In the genomic region with DNA sequence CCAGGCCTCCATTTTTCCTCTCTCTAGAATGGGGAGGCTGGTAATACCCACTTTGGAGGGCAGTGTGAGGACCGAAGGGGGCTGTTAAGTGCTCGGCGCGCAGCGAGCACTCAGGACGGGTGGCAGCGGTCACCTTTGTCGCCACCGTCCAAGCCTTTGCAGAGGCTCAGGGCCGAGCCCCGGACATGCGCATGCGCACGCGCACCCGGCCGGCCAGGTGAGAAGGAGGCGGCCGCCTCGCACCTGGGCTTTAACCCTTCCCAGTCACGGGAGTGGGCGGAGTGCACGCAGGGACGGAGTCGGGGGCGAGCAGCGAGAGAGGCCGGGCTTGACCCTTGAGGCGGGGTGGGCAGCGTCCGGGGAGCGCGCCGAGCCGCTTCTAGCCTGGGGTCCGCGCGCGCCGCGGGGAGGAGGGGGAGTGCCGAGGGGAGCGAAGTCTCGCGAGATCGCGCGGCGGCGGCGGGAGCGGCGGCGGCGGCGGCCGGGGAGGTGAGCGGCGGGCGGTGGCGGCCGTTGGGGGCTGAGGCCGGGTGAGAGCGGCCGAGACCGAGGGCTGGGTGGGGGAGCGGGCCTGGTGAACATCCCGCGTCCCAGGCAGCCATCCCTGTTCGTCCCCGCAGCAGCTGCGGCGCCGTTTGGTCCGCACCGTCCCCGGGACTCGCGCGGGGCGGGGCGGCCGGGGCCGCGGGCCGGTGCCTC, we compare ENCODE assay signal across 8 cellular contexts. TPM values are rescaled to one million over a fixed set of nuclear protein-coding genes. Genes with fewer than 3 reads are reported as not detected.
A peak's percentile ranks its signal among the peaks of the same experiment; 100 is the strongest.
DNase-seq lines count a peak whose midpoint lies in the region; ATAC-seq and TF ChIP-seq lines count a peak whose summit lies in the region.

A gene with protein sequence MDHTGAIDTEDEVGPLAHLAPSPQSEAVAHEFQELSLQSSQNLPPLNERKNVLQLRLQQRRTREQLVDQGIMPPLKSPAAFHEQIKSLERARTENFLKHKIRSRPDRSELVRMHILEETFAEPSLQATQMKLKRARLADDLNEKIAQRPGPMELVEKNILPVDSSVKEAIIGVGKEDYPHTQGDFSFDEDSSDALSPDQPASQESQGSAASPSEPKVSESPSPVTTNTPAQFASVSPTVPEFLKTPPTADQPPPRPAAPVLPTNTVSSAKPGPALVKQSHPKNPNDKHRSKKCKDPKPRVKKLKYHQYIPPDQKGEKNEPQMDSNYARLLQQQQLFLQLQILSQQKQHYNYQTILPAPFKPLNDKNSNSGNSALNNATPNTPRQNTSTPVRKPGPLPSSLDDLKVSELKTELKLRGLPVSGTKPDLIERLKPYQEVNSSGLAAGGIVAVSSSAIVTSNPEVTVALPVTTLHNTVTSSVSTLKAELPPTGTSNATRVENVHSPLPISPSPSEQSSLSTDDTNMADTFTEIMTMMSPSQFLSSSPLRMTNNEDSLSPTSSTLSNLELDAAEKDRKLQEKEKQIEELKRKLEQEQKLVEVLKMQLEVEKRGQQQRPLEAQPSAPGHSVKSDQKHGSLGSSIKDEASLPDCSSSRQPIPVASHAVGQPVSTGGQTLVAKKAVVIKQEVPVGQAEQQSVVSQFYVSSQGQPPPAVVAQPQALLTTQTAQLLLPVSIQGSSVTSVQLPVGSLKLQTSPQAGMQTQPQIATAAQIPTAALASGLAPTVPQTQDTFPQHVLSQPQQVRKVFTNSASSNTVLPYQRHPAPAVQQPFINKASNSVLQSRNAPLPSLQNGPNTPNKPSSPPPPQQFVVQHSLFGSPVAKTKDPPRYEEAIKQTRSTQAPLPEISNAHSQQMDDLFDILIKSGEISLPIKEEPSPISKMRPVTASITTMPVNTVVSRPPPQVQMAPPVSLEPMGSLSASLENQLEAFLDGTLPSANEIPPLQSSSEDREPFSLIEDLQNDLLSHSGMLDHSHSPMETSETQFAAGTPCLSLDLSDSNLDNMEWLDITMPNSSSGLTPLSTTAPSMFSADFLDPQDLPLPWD (plus strand): TSS at position 443 of the 699 bp plus-strand sequence. CDS start 69,288 bp downstream, outside the sequence.

- ATAC-seq in HG02610 (IDR thresholded peaks at IDR 0.05; ENCODE audit: unreplicated experiment) (peak; percentile 79), sciatic nerve (peak; percentile 84)

- TF ChIP-seq CTCF in GM13977 (IDR thresholded peaks at IDR 0.05; ENCODE audit: extremely low read depth, insufficient read depth, missing control alignments) (no peak), astrocyte of the spinal cord (IDR thresholded peaks at IDR 0.05; ENCODE audit: low read depth, low read length) (no peak)

- in situ Hi-C loops in GM13977 (cut with MboI; ENCODE audit: low pct_unique_long_range_greater_than_20kb, low sequenced_read_pairs, unreplicated experiment) (no loop called here), astrocyte of the spinal cord (cut with HindIII; ENCODE audit: low sequenced_read_pairs) (no loop called here)

- intact Hi-C loops in sciatic nerve (cut with DNase I): no loop called here

- peak within 1 kb of the TSS; percentile 83 for H3K4me3 ChIP-seq in astrocyte of the spinal cord (ENCODE audit: low read depth, low read length)

- peak; percentile 92 for DNase-seq in GM13977 (ENCODE audit: low spot score)
- peak; percentile 73 for DNase-seq in NCI-H1105 treated with DMSO at 0.1 percent for 48 hours (lab: John Stamatoyannopoulos, UW)
- DNase-seq in T1000 (lab: John Stamatoyannopoulos, UW): peak; percentile 52
- peak; percentile 49 for DNase-seq in astrocyte of the spinal cord (ENCODE audit: low read depth, low spot score)
- peak; percentile 67 for DNase-seq in iPS DF 19.7 (ENCODE audit: low read depth, low spot score)
- peak; percentile 85 for DNase-seq in sciatic nerve (ENCODE audit: low spot score)
- no peak for DNase-seq in OCI-M2 (lab: John Stamatoyannopoulos, UW; ENCODE audit: unreplicated experiment)

RNA-seq across cellular contexts. Expression of the gene that starts here (rescaled TPM):
- 72.0 TPM for total RNA-seq in sciatic nerve
